Comparison of ENCODE assay signal across 15 cellular contexts in genomic region chr11:12142909-12143308, GRCh38. TPM values are rescaled to one million over a fixed set of nuclear protein-coding genes. Genes with fewer than 3 reads are reported as not detected.
DNase-seq lines count a peak whose midpoint lies in the region; ATAC-seq, FAIRE-seq and TF ChIP-seq lines count a peak whose summit lies in the region.
"Had no signal": no experiment of that assay in that cellular context is flagged by ENCODE, and none has a peak within 500 bp of the region (broad histone marks: within the 10 kb centered on the region; RNA-seq: fewer than 3 reads in every experiment).

No MANE protein-coding gene starts in this region.

- no peak overlapping the region for H3K4ac ChIP-seq in trophoblast cell (ENCODE audit: low read depth, low read length)
- H3K4ac ChIP-seq in H9 (ENCODE audit: low read depth, low read length) = no peak overlapping the region

- peak in 1 of 2 donors; percentile 30 for DNase-seq in trophoblast cell
- no peak for DNase-seq in frontal cortex (ENCODE audit: low spot score in 2 of 2)
- no peak for DNase-seq in NCI-H526 treated with DMSO at 0.1 percent for 48 hours (lab: John Stamatoyannopoulos, UW)
- no peak for DNase-seq in H9
- DNase-seq: activated CD8-positive, alpha-beta memory T cell treated with anti-CD3 and anti-CD28 coated beads, Interleukin-2, amount 50 U/mL, for 4 hours; effector memory CD4-positive, alpha-beta T cell; GF-D8; posterior cingulate gyrus; stimulated activated CD4-positive, alpha-beta T cell treated with anti-CD3 and anti-CD28 coated beads, Interleukin-15, amount 100 ng/mL, for 24 hours had no signal

- H2BK12ac ChIP-seq in trophoblast cell (ENCODE audit: low read length) (peak overlapping the region; percentile 37), H9 (ENCODE audit: insufficient read length, low read depth, low read length) (no peak overlapping the region)

- no peak overlapping the region for H3K27ac ChIP-seq in BLaER1 treated with 17β-estradiol and CSF1 and Interleukin-3, amounts not matched to agents 10 nM and 100 nM
- H3K27ac ChIP-seq in cingulate gyrus (ENCODE audit: low read depth, low read length) (peak overlapping the region; percentile 16), trophoblast cell (ENCODE audit: low read depth, low read length) (peak overlapping the region; percentile 6), H9 (ENCODE audit: insufficient read length, low read depth, low read length) (no peak overlapping the region)
- H3K27ac ChIP-seq: RWPE1 had no signal

- H4K12ac ChIP-seq in trophoblast cell (ENCODE audit: low read depth, low read length) = no peak overlapping the region

- FAIRE-seq in frontal cortex (lab: Jason Lieb, UNC) = no peak
- FAIRE-seq: HTR-8/SVneo had no signal

- peaks cover 6 to 9% of the 10 kb centered on the region in 2 experiments for H3K4me1 Mint-ChIP-seq in H9

- TF ChIP-seq CTCF in Loucy (conservative IDR thresholded peaks at IDR 0.05; ENCODE audit: low read length) = no peak
- no peak for TF ChIP-seq CTCF in H9 (conservative IDR thresholded peaks at IDR 0.05)

- no peak overlapping the region for H2BK15ac ChIP-seq in H9 (ENCODE audit: low read depth, low read length)

- H4K91ac ChIP-seq in trophoblast cell (ENCODE audit: low read depth, low read length) (peak overlapping the region; percentile 63), H9 (ENCODE audit: insufficient read length, low read depth, low read length) (no peak overlapping the region)

- no CpG with 5 or more reads among the region's 3 CpGs for WGBS in trophoblast cell (ENCODE audit: extremely low coverage, insufficient coverage, insufficient read length)
- no CpG with 5 or more reads among the region's 3 CpGs for WGBS in H9 (ENCODE audit: extremely low coverage, insufficient read length, low lambda C conversion rate)

- no peak overlapping the region for H3K9ac ChIP-seq in BLaER1 treated with 17β-estradiol and CSF1 and Interleukin-3, amounts not matched to agents 10 nM and 100 nM
- H3K9ac ChIP-seq in Loucy (ENCODE audit: low read depth, low read length, poor library complexity, severe bottlenecking) (no peak overlapping the region), trophoblast cell (ENCODE audit: low read length) (no peak overlapping the region), H9 (ENCODE audit: extremely low read depth, insufficient read length, low read length) (no peak overlapping the region)

- H3K23ac ChIP-seq in trophoblast cell (ENCODE audit: low read length) = no peak overlapping the region
- no peak overlapping the region for H3K23ac ChIP-seq in H9 (ENCODE audit: insufficient read length, low read depth, low read length)

- no peaks in the 10 kb centered on the region for H3K9me2 ChIP-seq in Loucy (replicated peaks; ENCODE audit: low read depth, low read length)

- H3K27ac Mint-ChIP-seq in H9 = no peak overlapping the region

- H3K9me3 Mint-ChIP-seq in H9 = no peaks in the 10 kb centered on the region

- H2AFZ ChIP-seq in Loucy (ENCODE audit: low read length) = peak overlapping the region; percentile 43; the same call in 1 of the 2 replicates
- no peak overlapping the region for H2AFZ ChIP-seq in trophoblast cell (ENCODE audit: insufficient read depth, low read length, poor library complexity)
- H2AFZ ChIP-seq in H9 (ENCODE audit: low read length) = no peak overlapping the region

- no peaks in the 10 kb centered on the region for H3K27me3 ChIP-seq in BLaER1 treated with 17β-estradiol and CSF1 and Interleukin-3, amounts not matched to agents 10 nM and 100 nM
- no peaks in the 10 kb centered on the region for H3K27me3 ChIP-seq in Loucy (ENCODE audit: insufficient read depth, low read length, poor library complexity, severe bottlenecking)
- H3K27me3 ChIP-seq in trophoblast cell (ENCODE audit: insufficient read depth, low read length) = no peaks in the 10 kb centered on the region
- no peaks in the 10 kb centered on the region for H3K27me3 ChIP-seq in H9 (ENCODE audit: insufficient read depth, low read length)

- no peaks in the 10 kb centered on the region for H3K23me2 ChIP-seq in H9 (ENCODE audit: insufficient read length, low read depth, low read length, poor library complexity, severe bottlenecking)

- H3K27me3 Mint-ChIP-seq in H9 (ENCODE audit: low read depth) = peaks cover 2% of the 10 kb centered on the region; the same call in 1 of the 2 replicates

- no peak overlapping the region for H3K56ac ChIP-seq in H9 (ENCODE audit: insufficient read length, low read depth, low read length)

- H4K8ac ChIP-seq in trophoblast cell (ENCODE audit: low read depth, low read length) = peak overlapping the region; percentile 60
- H4K8ac ChIP-seq in H9 (replicated peaks; ENCODE audit: insufficient read length, low read depth, low read length) = no peak overlapping the region

- H3K79me2 ChIP-seq in Loucy (ENCODE audit: insufficient read depth, low read length) (no peaks in the 10 kb centered on the region), trophoblast cell (ENCODE audit: control insufficient read depth, insufficient read depth, low read length, poor library complexity) (no peaks in the 10 kb centered on the region), H9 (ENCODE audit: insufficient read depth, low read length) (no peaks in the 10 kb centered on the region)

- no peak overlapping the region for H2BK20ac ChIP-seq in H9 (ENCODE audit: low read depth, low read length, poor library complexity, severe bottlenecking)

- H4K5ac ChIP-seq in H9 (ENCODE audit: insufficient read length, low read depth, low read length) = no peak overlapping the region

- ATAC-seq in GM18519 (IDR thresholded peaks at IDR 0.05; ENCODE audit: low FRiP score, unreplicated experiment) = no peak

- H3K79me1 ChIP-seq in trophoblast cell (ENCODE audit: low read length) = peaks cover 5% of the 10 kb centered on the region
- H3K79me1 ChIP-seq in H9 (ENCODE audit: insufficient read depth, low read depth, low read length, poor library complexity, severe bottlenecking) = no peaks in the 10 kb centered on the region

- no peak overlapping the region for H3K4me3 ChIP-seq in BLaER1 treated with 17β-estradiol and CSF1 and Interleukin-3, amounts not matched to agents 10 nM and 100 nM
- H3K4me3 ChIP-seq in Loucy (ENCODE audit: low read length, poor library complexity, severe bottlenecking) = no peak overlapping the region
- H3K4me3 ChIP-seq in trophoblast cell (ENCODE audit: low read depth, low read length) = no peak overlapping the region

- H3K4me1 ChIP-seq in BLaER1 treated with 17β-estradiol and CSF1 and Interleukin-3, amounts not matched to agents 10 nM and 100 nM = peaks cover 32 to 62% (median 40%) of the 10 kb centered on the region in 10 experiments
- peaks cover 45% of the 10 kb centered on the region for H3K4me1 ChIP-seq in Loucy (ENCODE audit: insufficient read depth, low read length, poor library complexity, severe bottlenecking)
- H3K4me1 ChIP-seq in trophoblast cell (ENCODE audit: control insufficient read depth in 1 of 2, insufficient read depth in 2 of 2, low read length in 2 of 2) = peaks cover 23 to 26% of the 10 kb centered on the region in 2 experiments
- H3K4me1 ChIP-seq in H9 (ENCODE audit: insufficient read depth, low read length) = no peaks in the 10 kb centered on the region; the same call in 1 of the 2 replicates

- H3K18ac ChIP-seq in trophoblast cell (ENCODE audit: low read length) (peak overlapping the region; percentile 19), H9 (ENCODE audit: insufficient read length, low read depth, low read length) (no peak overlapping the region)

- H3K4me3 Mint-ChIP-seq in H9 = no peak overlapping the region

- no peak overlapping the region for H2AK5ac ChIP-seq in trophoblast cell (ENCODE audit: low read length)
- no peak overlapping the region for H2AK5ac ChIP-seq in H9 (ENCODE audit: insufficient read length, low read length)

- no peaks in the 10 kb centered on the region for H3K36me3 Mint-ChIP-seq in H9 (ENCODE audit: insufficient read depth in 1 of 3, low read depth in 3 of 3)

- H3K9me3 ChIP-seq in BLaER1 treated with 17β-estradiol and CSF1 and Interleukin-3, amounts not matched to agents 10 nM and 100 nM (replicated peaks in 1 of 11) = no peaks in the 10 kb centered on the region
- H3K9me3 ChIP-seq in Loucy (ENCODE audit: insufficient read depth, low read depth, low read length) (no peaks in the 10 kb centered on the region), trophoblast cell (ENCODE audit: insufficient read depth, low read depth, low read length) (no peaks in the 10 kb centered on the region), H9 (ENCODE audit: control insufficient read depth, low read depth, low read length) (no peaks in the 10 kb centered on the region)

- H3T11ph ChIP-seq in H9 (ENCODE audit: low read length) = no peak overlapping the region

- H3F3A ChIP-seq in Loucy (ENCODE audit: low read depth) = no peaks in the 10 kb centered on the region

- peak overlapping the region; percentile 43 for H2BK5ac ChIP-seq in trophoblast cell (ENCODE audit: low read depth, low read length, poor library complexity)
- no peak overlapping the region for H2BK5ac ChIP-seq in H9 (ENCODE audit: insufficient read length, low read length)

- peak overlapping the region in 7 of 11 experiments; percentile 54 to 80 (median 69); a peak in 9 of 22 replicates for H3K4me2 ChIP-seq in BLaER1 treated with 17β-estradiol and CSF1 and Interleukin-3, amounts not matched to agents 10 nM and 100 nM
- no peak overlapping the region for H3K4me2 ChIP-seq in Loucy (ENCODE audit: low read depth, low read length, poor library complexity, severe bottlenecking)
- no peak overlapping the region for H3K4me2 ChIP-seq in trophoblast cell (ENCODE audit: low read length)
- no peak overlapping the region for H3K4me2 ChIP-seq in H9 (ENCODE audit: insufficient read depth, insufficient read length, low read length)

- H3K36me3 ChIP-seq in BLaER1 treated with 17β-estradiol and CSF1 and Interleukin-3, amounts not matched to agents 10 nM and 100 nM = peaks cover 0 to 11% (median 0%) of the 10 kb centered on the region in 11 experiments; a peak in 4 of 22 replicates
- H3K36me3 ChIP-seq in Loucy (ENCODE audit: insufficient read depth, low read length) (no peaks in the 10 kb centered on the region), trophoblast cell (ENCODE audit: control insufficient read depth in 1 of 2, insufficient read depth in 2 of 2, low read length in 2 of 2) (peaks cover 2 to 6% of the 10 kb centered on the region in 2 experiments)

- no peaks in the 10 kb centered on the region for H4K20me1 ChIP-seq in BLaER1 treated with 17β-estradiol and CSF1 and Interleukin-3, amounts not matched to agents 10 nM and 100 nM
- no peaks in the 10 kb centered on the region for H4K20me1 ChIP-seq in Loucy (ENCODE audit: insufficient read depth, low read length, poor library complexity, severe bottlenecking)
- no peaks in the 10 kb centered on the region for H4K20me1 ChIP-seq in H9 (ENCODE audit: control insufficient read depth, insufficient read depth, insufficient read length)

- peak overlapping the region; percentile 21 for H2BK120ac ChIP-seq in trophoblast cell (ENCODE audit: insufficient read depth, low read length, poor library complexity)
- no peak overlapping the region for H2BK120ac ChIP-seq in H9 (ENCODE audit: low read depth, low read length, poor library complexity, severe bottlenecking)

- H3K14ac ChIP-seq in trophoblast cell (ENCODE audit: low read length) (peak overlapping the region; percentile 24), H9 (ENCODE audit: insufficient read depth, low read length) (no peak overlapping the region)

RNA-seq across cellular contexts. Expression of gene MICAL2, which starts 32.5 kb away (rescaled TPM):
- 24.5 and 30.8 TPM in 2 replicates for polyA plus RNA-seq in trophoblast cell (2013)
- total RNA-seq in frontal cortex (14.3 TPM), H9 (2021) (4.7 and 6.0 TPM in 2 replicates)

Comparison
In these comparisons a context has a peak if more than half of its experiments do, and no peak if none do; other contexts are left out.
1. H3K27ac ChIP-seq: peak in cingulate gyrus (single experiment) and trophoblast cell (single experiment); none in BLaER1 treated with 17β-estradiol and CSF1 and Interleukin-3, amounts not matched to agents 10 nM and 100 nM (0 of 11) and H9 (single experiment).
2. H3K4me2 ChIP-seq: peak in BLaER1 treated with 17β-estradiol and CSF1 and Interleukin-3, amounts not matched to agents 10 nM and 100 nM (7 of 11); none in Loucy (single experiment), trophoblast cell (single experiment) and H9 (single experiment).